16 cellular contexts compared by ENCODE assay signal in genomic region chr10:101939718-101940117, GRCh38.
DNase-seq lines count a peak whose midpoint lies in the region; ATAC-seq and TF ChIP-seq lines count a peak whose summit lies in the region.
"Had no signal": no experiment of that assay in that cellular context is flagged by ENCODE, and none has a peak within 500 bp of the region (broad histone marks: within the 10 kb centered on the region; RNA-seq: fewer than 3 reads in every experiment).

No MANE protein-coding gene starts in this region.

- H3K27ac ChIP-seq in AG04450 (ENCODE audit: low read depth, low read length) (peak overlapping the region; percentile 96), angular gyrus (ENCODE audit: low read depth, low read length) (peak overlapping the region; percentile 70), heart left ventricle (peak overlapping the region; percentile 61 to 88 (median 78)), trophoblast cell (ENCODE audit: low read depth, low read length) (peak overlapping the region; percentile 83), substantia nigra (ENCODE audit: low read depth, low read length, poor library complexity, severe bottlenecking) (no peak overlapping the region)

- H3K27me3 ChIP-seq in AG04450 (ENCODE audit: control insufficient read depth, insufficient read depth, low read length) (no peaks in the 10 kb centered on the region), heart left ventricle (no peaks in the 10 kb centered on the region), trophoblast cell (ENCODE audit: insufficient read depth, low read length) (no peaks in the 10 kb centered on the region)

- H2BK5ac ChIP-seq in trophoblast cell (ENCODE audit: low read depth, low read length, poor library complexity) = no peak overlapping the region

- H3K23ac ChIP-seq in trophoblast cell (ENCODE audit: low read length) = no peak overlapping the region

- H3K4ac ChIP-seq in trophoblast cell (ENCODE audit: low read depth, low read length) = no peak overlapping the region

- POLR2A ChIA-PET in AG04450 (lab: Yijun Ruan, JAX) = interaction anchor here (0.6 to 2.4 kb wide), 3 partner anchors 42 to 121 kb away, joined by 3 to 9 read pairs (median 3); partner anchors contain the start of gene OGA

- H3K14ac ChIP-seq in trophoblast cell (ENCODE audit: low read length) = no peak overlapping the region

- TF ChIP-seq CTCF in AG04450 (IDR thresholded peaks at IDR 0.05; ENCODE audit: low read depth, low read length) (no peak), heart left ventricle (IDR thresholded peaks at IDR 0.05) (no peak)

- no peak overlapping the region for H4K8ac ChIP-seq in trophoblast cell (ENCODE audit: low read depth, low read length)

- no peaks in the 10 kb centered on the region for H3K79me2 ChIP-seq in trophoblast cell (ENCODE audit: control insufficient read depth, insufficient read depth, low read length, poor library complexity)

- H3K4me1 ChIP-seq in heart left ventricle = peaks cover 0 to 70% (median 36%) of the 10 kb centered on the region in 12 donors
- peaks cover 8 to 15% of the 10 kb centered on the region in 2 experiments for H3K4me1 ChIP-seq in trophoblast cell (ENCODE audit: control insufficient read depth in 1 of 2, insufficient read depth in 2 of 2, low read length in 2 of 2)

- H3K36me3 ChIP-seq in heart left ventricle = peaks cover 0 to 13% (median 0%) of the 10 kb centered on the region in 9 donors
- no peaks in the 10 kb centered on the region for H3K36me3 ChIP-seq in trophoblast cell (ENCODE audit: control insufficient read depth in 1 of 2, insufficient read depth in 2 of 2, low read length in 2 of 2)

- peaks cover 5% of the 10 kb centered on the region for H3K79me1 ChIP-seq in trophoblast cell (ENCODE audit: low read length)

- DNase-seq in AG04450 (ENCODE audit: low read depth, low spot score) = no peak
- DNase-seq in heart left ventricle = no peak
- DNase-seq in trophoblast cell = peak; percentile 2 to 49
- no peak for DNase-seq in substantia nigra (lab: John Stamatoyannopoulos, UW)
- no peak for DNase-seq in SIG-M5 treated with dmso at 0.1 percent for 504 hours (lab: John Stamatoyannopoulos, UW; ENCODE audit: unreplicated experiment)
- DNase-seq: activated CD4-positive, alpha-beta T cell treated with anti-CD3 and anti-CD28 coated beads, Interleukin-2, amount 10 ng/mL, durations not matched to agents 24 days and 14 days; activated T-cell treated with anti-CD3 and anti-CD28 coated beads, Interleukin-2, amount 50 U/mL, for 4 hours; effector memory CD8-positive, alpha-beta T cell; GOT3; NCI-H1105; NCI-H510A treated with DMSO at 0.1 percent for 48 hours; small intestine had no signal

- H3K9me3 ChIP-seq in AG04450 (ENCODE audit: control insufficient read depth, insufficient read depth, low read length) (no peaks in the 10 kb centered on the region), heart left ventricle (no peaks in the 10 kb centered on the region), trophoblast cell (ENCODE audit: insufficient read depth, low read depth, low read length) (no peaks in the 10 kb centered on the region)

- H2BK120ac ChIP-seq in trophoblast cell (ENCODE audit: insufficient read depth, low read length, poor library complexity) = no peak overlapping the region

- intact Hi-C loops in heart left ventricle (cut with DNase I) = loop anchor here in 2 of 10 donors (2.0 to 5.0 kb wide), 2 partner anchors 21 to 37 kb away; no protein-coding TSS in a partner anchor

- CTCF ChIA-PET in AG04450 (lab: Charles Lee) = interaction anchor here (1.0 to 1.3 kb wide), 2 partner anchors 50 to 99 kb away, joined by 5 read pairs; no protein-coding TSS in a partner anchor

- peak overlapping the region; percentile 14 for H4K91ac ChIP-seq in trophoblast cell (ENCODE audit: low read depth, low read length)

- no peak overlapping the region for H3K9ac ChIP-seq in trophoblast cell (ENCODE audit: low read length)

- no peak overlapping the region for H3K18ac ChIP-seq in trophoblast cell (ENCODE audit: low read length)

- 41 to 55% (median 46%) methylated on average over 4 of the region's 4 CpGs for WGBS in heart left ventricle, 4 donors
- whole genome bisulfite sequencing in trophoblast cell (ENCODE audit: extremely low coverage, insufficient coverage, insufficient read length) = 100% methylated on average over 1 of the region's 4 CpGs

- no peak overlapping the region for H2BK12ac ChIP-seq in trophoblast cell (ENCODE audit: low read length)

- no peak overlapping the region for H4K12ac ChIP-seq in trophoblast cell (ENCODE audit: low read depth, low read length)

- no peak for TF ChIP-seq POLR2A in heart left ventricle (IDR thresholded peaks at IDR 0.05)

- no peak overlapping the region for H2AK5ac ChIP-seq in trophoblast cell (ENCODE audit: low read length)

- peak; percentile 45 to 77 (median 58) for ATAC-seq in heart left ventricle
- no peak for ATAC-seq in HG02623 (IDR thresholded peaks at IDR 0.05; ENCODE audit: unreplicated experiment)
- no peak for ATAC-seq in HG02571 (IDR thresholded peaks at IDR 0.05; ENCODE audit: unreplicated experiment)
- ATAC-seq: activated T-cell treated with anti-CD3 and anti-CD28 coated beads, Interleukin-2, amount 50 U/mL, for 4 hours; effector memory CD8-positive, alpha-beta T cell; Panc1 had no signal

- H3K4me3 ChIP-seq in AG04450 (ENCODE audit: low read depth, low read length) (no peak overlapping the region; the same call in 1 of the 2 replicates), heart left ventricle (peak overlapping the region in 10 of 12 donors; percentile 17 to 52 (median 28)), trophoblast cell (ENCODE audit: low read depth, low read length) (no peak overlapping the region)

- no peak overlapping the region for H3K4me2 ChIP-seq in trophoblast cell (ENCODE audit: low read length)

- no peak overlapping the region for H2AFZ ChIP-seq in trophoblast cell (ENCODE audit: insufficient read depth, low read length, poor library complexity)

Comparison
In these comparisons a context has a peak if more than half of its experiments do, and no peak if none do; other contexts are left out.
1. DNase-seq: peak in trophoblast cell (2 of 2); none in AG04450 (single experiment), heart left ventricle (0 of 5), substantia nigra (0 of 49) and SIG-M5 treated with dmso at 0.1 percent for 504 hours (single experiment).
2. H3K4me3 ChIP-seq: peak in heart left ventricle (10 of 12); none in AG04450 (single experiment) and trophoblast cell (single experiment).
3. ATAC-seq: peak in heart left ventricle (4 of 4); none in HG02623 (single experiment) and HG02571 (single experiment).